In genomic region chr2:192119536-192119935, GRCh38 we compare ENCODE assay signal across 1 cellular context.
TF ChIP-seq lines count a peak whose summit lies in the region.

No MANE protein-coding gene starts in this region.

TF ChIP-seq in GM23338, 12 proteins besides CTCF, POLR2A, EP300 and RAD21:
- TF ChIP-seq, protein P1, sequence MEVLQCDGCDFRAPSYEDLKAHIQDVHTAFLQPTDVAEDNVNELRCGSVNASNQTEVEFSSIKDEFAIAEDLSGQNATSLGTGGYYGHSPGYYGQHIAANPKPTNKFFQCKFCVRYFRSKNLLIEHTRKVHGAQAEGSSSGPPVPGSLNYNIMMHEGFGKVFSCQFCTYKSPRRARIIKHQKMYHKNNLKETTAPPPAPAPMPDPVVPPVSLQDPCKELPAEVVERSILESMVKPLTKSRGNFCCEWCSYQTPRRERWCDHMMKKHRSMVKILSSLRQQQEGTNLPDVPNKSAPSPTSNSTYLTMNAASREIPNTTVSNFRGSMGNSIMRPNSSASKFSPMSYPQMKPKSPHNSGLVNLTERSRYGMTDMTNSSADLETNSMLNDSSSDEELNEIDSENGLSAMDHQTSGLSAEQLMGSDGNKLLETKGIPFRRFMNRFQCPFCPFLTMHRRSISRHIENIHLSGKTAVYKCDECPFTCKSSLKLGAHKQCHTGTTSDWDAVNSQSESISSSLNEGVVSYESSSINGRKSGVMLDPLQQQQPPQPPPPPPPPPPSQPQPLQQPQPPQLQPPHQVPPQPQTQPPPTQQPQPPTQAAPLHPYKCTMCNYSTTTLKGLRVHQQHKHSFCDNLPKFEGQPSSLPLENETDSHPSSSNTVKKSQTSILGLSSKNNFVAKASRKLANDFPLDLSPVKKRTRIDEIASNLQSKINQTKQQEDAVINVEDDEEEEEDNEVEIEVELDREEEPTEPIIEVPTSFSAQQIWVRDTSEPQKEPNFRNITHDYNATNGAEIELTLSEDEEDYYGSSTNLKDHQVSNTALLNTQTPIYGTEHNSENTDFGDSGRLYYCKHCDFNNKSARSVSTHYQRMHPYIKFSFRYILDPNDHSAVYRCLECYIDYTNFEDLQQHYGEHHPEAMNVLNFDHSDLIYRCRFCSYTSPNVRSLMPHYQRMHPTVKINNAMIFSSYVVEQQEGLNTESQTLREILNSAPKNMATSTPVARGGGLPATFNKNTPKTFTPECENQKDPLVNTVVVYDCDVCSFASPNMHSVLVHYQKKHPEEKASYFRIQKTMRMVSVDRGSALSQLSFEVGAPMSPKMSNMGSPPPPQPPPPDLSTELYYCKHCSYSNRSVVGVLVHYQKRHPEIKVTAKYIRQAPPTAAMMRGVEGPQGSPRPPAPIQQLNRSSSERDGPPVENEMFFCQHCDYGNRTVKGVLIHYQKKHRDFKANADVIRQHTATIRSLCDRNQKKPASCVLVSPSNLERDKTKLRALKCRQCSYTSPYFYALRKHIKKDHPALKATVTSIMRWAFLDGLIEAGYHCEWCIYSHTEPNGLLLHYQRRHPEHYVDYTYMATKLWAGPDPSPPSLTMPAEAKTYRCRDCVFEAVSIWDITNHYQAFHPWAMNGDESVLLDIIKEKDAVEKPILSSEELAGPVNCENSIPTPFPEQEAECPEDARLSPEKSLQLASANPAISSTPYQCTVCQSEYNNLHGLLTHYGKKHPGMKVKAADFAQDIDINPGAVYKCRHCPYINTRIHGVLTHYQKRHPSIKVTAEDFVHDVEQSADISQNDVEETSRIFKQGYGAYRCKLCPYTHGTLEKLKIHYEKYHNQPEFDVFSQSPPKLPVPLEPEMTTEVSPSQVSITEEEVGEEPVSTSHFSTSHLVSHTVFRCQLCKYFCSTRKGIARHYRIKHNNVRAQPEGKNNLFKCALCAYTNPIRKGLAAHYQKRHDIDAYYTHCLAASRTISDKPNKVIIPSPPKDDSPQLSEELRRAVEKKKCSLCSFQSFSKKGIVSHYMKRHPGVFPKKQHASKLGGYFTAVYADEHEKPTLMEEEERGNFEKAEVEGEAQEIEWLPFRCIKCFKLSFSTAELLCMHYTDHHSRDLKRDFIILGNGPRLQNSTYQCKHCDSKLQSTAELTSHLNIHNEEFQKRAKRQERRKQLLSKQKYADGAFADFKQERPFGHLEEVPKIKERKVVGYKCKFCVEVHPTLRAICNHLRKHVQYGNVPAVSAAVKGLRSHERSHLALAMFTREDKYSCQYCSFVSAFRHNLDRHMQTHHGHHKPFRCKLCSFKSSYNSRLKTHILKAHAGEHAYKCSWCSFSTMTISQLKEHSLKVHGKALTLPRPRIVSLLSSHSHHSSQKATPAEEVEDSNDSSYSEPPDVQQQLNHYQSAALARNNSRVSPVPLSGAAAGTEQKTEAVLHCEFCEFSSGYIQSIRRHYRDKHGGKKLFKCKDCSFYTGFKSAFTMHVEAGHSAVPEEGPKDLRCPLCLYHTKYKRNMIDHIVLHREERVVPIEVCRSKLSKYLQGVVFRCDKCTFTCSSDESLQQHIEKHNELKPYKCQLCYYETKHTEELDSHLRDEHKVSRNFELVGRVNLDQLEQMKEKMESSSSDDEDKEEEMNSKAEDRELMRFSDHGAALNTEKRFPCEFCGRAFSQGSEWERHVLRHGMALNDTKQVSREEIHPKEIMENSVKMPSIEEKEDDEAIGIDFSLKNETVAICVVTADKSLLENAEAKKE (CRISPR knock-in tag; IDR thresholded peaks at IDR 0.05) = no peak
- TF ChIP-seq ETS1 (IDR thresholded peaks at IDR 0.05) (no peak), JUNB (IDR thresholded peaks at IDR 0.05; ENCODE audit: unreplicated experiment) (no peak), ZNF114 (CRISPR knock-in tag; IDR thresholded peaks at IDR 0.05) (no peak), NANOG (IDR thresholded peaks at IDR 0.05; ENCODE audit: borderline replicate concordance) (no peak), EZH2phosphoT487 (IDR thresholded peaks at IDR 0.05; ENCODE audit: unreplicated experiment) (no peak), EZH2 (IDR thresholded peaks at IDR 0.05; ENCODE audit: low read depth, unreplicated experiment) (no peak), REST (IDR thresholded peaks at IDR 0.05; ENCODE audit: unreplicated experiment) (no peak), ZNF331 (CRISPR knock-in tag; IDR thresholded peaks at IDR 0.05; ENCODE audit: low read depth) (no peak), CREB1 (CRISPR knock-in tag; IDR thresholded peaks at IDR 0.05; ENCODE audit: low read depth) (no peak), STAT1 (IDR thresholded peaks at IDR 0.05; ENCODE audit: unreplicated experiment) (no peak), POLR2AphosphoS5 (IDR thresholded peaks at IDR 0.05; ENCODE audit: low read depth) (no peak)
TF ChIP-seq in GM23338: peak in this region for 0.
